Comparison of ENCODE assay signal across 22 cellular contexts in genomic region chr11:63687845-63688244, GRCh38. TPM values are rescaled to one million over a fixed set of nuclear protein-coding genes. Genes with fewer than 3 reads are reported as not detected.
DNase-seq lines count a peak whose midpoint lies in the region; ATAC-seq and TF ChIP-seq lines count a peak whose summit lies in the region.
"Had no signal": no experiment of that assay in that cellular context is flagged by ENCODE, and none has a peak within 500 bp of the region (broad histone marks: within the 10 kb centered on the region; RNA-seq: fewer than 3 reads in every experiment).

No MANE protein-coding gene starts in this region.

- no peaks in the 10 kb centered on the region for H3K9me3 Mint-ChIP-seq in activated CD8-positive, alpha-beta memory T cell treated with anti-CD3 and anti-CD28 coated beads, Interleukin-2, amount 10 ng/mL, durations not matched to agents 7 days and 5 days (ENCODE audit: low read depth)
- H3K9me3 Mint-ChIP-seq in activated naive CD8-positive, alpha-beta T cell treated with anti-CD3 and anti-CD28 coated beads for 36 hours, result no peaks in the 10 kb centered on the region
- H3K9me3 Mint-ChIP-seq: CD4-positive, CD25-positive, alpha-beta regulatory T cell; naive thymus-derived CD4-positive, alpha-beta T cell had no signal

- H3K27ac Mint-ChIP-seq in activated CD8-positive, alpha-beta memory T cell treated with anti-CD3 and anti-CD28 coated beads, Interleukin-2, amount 10 ng/mL, durations not matched to agents 7 days and 5 days, result no peak overlapping the region
- H3K27ac Mint-ChIP-seq in activated naive CD8-positive, alpha-beta T cell treated with anti-CD3 and anti-CD28 coated beads for 36 hours, result no peak overlapping the region
- H3K27ac Mint-ChIP-seq: CD4-positive, CD25-positive, alpha-beta regulatory T cell; naive thymus-derived CD4-positive, alpha-beta T cell had no signal

- peaks cover 94 to 95% of the 10 kb centered on the region in 2 experiments for H3K4me1 ChIP-seq in neutrophil (ENCODE audit: control insufficient read depth in 1 of 2, insufficient read depth in 1 of 2, low read depth in 1 of 2, low read length in 1 of 2)
- H3K4me1 ChIP-seq in upper lobe of right lung, result peaks cover 20% of the 10 kb centered on the region

- ATAC-seq in activated CD8-positive, alpha-beta memory T cell treated with anti-CD3 and anti-CD28 coated beads, Interleukin-2, amount 10 ng/mL, durations not matched to agents 7 days and 5 days, result peak; percentile 58
- ATAC-seq in left lobe of liver, result no peak
- no peak for ATAC-seq in upper lobe of right lung
- ATAC-seq: naive thymus-derived CD4-positive, alpha-beta T cell; pancreas had no signal

- no peaks in the 10 kb centered on the region for H3K36me3 Mint-ChIP-seq in activated CD8-positive, alpha-beta memory T cell treated with anti-CD3 and anti-CD28 coated beads, Interleukin-2, amount 10 ng/mL, durations not matched to agents 7 days and 5 days
- H3K36me3 Mint-ChIP-seq in activated naive CD8-positive, alpha-beta T cell treated with anti-CD3 and anti-CD28 coated beads for 36 hours, result peaks cover 3% of the 10 kb centered on the region

- peaks cover 29% of the 10 kb centered on the region for H3K4me1 Mint-ChIP-seq in activated CD8-positive, alpha-beta memory T cell treated with anti-CD3 and anti-CD28 coated beads, Interleukin-2, amount 10 ng/mL, durations not matched to agents 7 days and 5 days
- H3K4me1 Mint-ChIP-seq in activated naive CD8-positive, alpha-beta T cell treated with anti-CD3 and anti-CD28 coated beads for 36 hours, result peaks cover 23% of the 10 kb centered on the region

- CTCF ChIA-PET in activated CD8-positive, alpha-beta memory T cell treated with anti-CD3 and anti-CD28 coated beads, Interleukin-2, amount 10 ng/mL, durations not matched to agents 7 days and 5 days (lab: Charles Lee), result no interaction called here
- CTCF ChIA-PET in HEK293T (lab: Yijun Ruan, JAX), result no interaction called here

- H3K27me3 Mint-ChIP-seq in activated CD8-positive, alpha-beta memory T cell treated with anti-CD3 and anti-CD28 coated beads, Interleukin-2, amount 10 ng/mL, durations not matched to agents 7 days and 5 days, result no peaks in the 10 kb centered on the region
- no peaks in the 10 kb centered on the region for H3K27me3 Mint-ChIP-seq in activated naive CD8-positive, alpha-beta T cell treated with anti-CD3 and anti-CD28 coated beads for 36 hours
- H3K27me3 Mint-ChIP-seq: CD4-positive, CD25-positive, alpha-beta regulatory T cell; naive thymus-derived CD4-positive, alpha-beta T cell had no signal

- H3K4me3 Mint-ChIP-seq in activated CD8-positive, alpha-beta memory T cell treated with anti-CD3 and anti-CD28 coated beads, Interleukin-2, amount 10 ng/mL, durations not matched to agents 7 days and 5 days, result no peak overlapping the region
- no peak overlapping the region for H3K4me3 Mint-ChIP-seq in activated naive CD8-positive, alpha-beta T cell treated with anti-CD3 and anti-CD28 coated beads for 36 hours
- H3K4me3 Mint-ChIP-seq: CD4-positive, CD25-positive, alpha-beta regulatory T cell; naive thymus-derived CD4-positive, alpha-beta T cell had no signal

- H3K27ac ChIP-seq in neutrophil (peak overlapping the region; percentile 83), upper lobe of right lung (no peak overlapping the region)
- H3K27ac ChIP-seq: pancreas, SJSA1, WERI-Rb-1 had no signal

- H3K4me3 ChIP-seq in neutrophil (ENCODE audit: low read depth in 1 of 2, low read length in 1 of 2) (peak overlapping the region; percentile 4 to 30), upper lobe of right lung (no peak overlapping the region)
- H3K4me3 ChIP-seq: pancreas, PC-9, sigmoid colon, SJSA1 had no signal

- POLR2A ChIA-PET in HEK293T (lab: Yijun Ruan, JAX), result no interaction called here

- H3K36me3 ChIP-seq in neutrophil, result peaks cover 16% of the 10 kb centered on the region
- no peaks in the 10 kb centered on the region for H3K36me3 ChIP-seq in upper lobe of right lung
- H3K36me3 ChIP-seq: pancreas, sigmoid colon, SJSA1 had no signal

- TF ChIP-seq CTCF in neutrophil (IDR thresholded peaks at IDR 0.05) (no peak), upper lobe of right lung (IDR thresholded peaks at IDR 0.05) (no peak)

- DNase-seq in activated CD8-positive, alpha-beta memory T cell treated with anti-CD3 and anti-CD28 coated beads, Interleukin-2, amount 10 ng/mL, durations not matched to agents 7 days and 5 days, result no peak
- no peak for DNase-seq in activated CD8-positive, alpha-beta memory T cell treated with anti-CD3 and anti-CD28 coated beads, Interleukin-2, amount 50 U/mL, for 4 hours
- DNase-seq in HEK293T (ENCODE audit: extremely low spot score), result no peak
- peak; percentile 49 for DNase-seq in activated naive CD8-positive, alpha-beta T cell treated with anti-CD3 and anti-CD28 coated beads for 36 hours
- DNase-seq in left lobe of liver (ENCODE audit: low spot score), result no peak
- no peak for DNase-seq in NCI-H2081 treated with DMSO at 0.1 percent for 48 hours (lab: John Stamatoyannopoulos, UW)
- no peak for DNase-seq in upper lobe of right lung
- DNase-seq: ACHN; DMS 273 treated with DMSO at 0.1 percent for 48 hours; foreskin melanocyte; mesendoderm; naive thymus-derived CD4-positive, alpha-beta T cell; NCI-H1694 treated with DMSO at 0.1 percent for 48 hours; NCI-H226; NCI-H82; pancreas; PC-9; sigmoid colon; WERI-Rb-1 had no signal

- intact Hi-C loops in upper lobe of right lung (cut with DNase I), result no loop called here

- H3K27me3 ChIP-seq in neutrophil (no peaks in the 10 kb centered on the region), upper lobe of right lung (no peaks in the 10 kb centered on the region)
- H3K27me3 ChIP-seq: pancreas, sigmoid colon, SJSA1 had no signal

- H3K9me3 ChIP-seq in neutrophil, result no peaks in the 10 kb centered on the region
- H3K9me3 ChIP-seq in upper lobe of right lung, result no peaks in the 10 kb centered on the region
- H3K9me3 ChIP-seq: pancreas, sigmoid colon, SJSA1 had no signal

TF ChIP-seq in HEK293T, 16 proteins besides CTCF, POLR2A, EP300 and RAD21:
- TF ChIP-seq SUZ12 (IDR thresholded peaks at IDR 0.05) (no peak), ZNF384 (IDR thresholded peaks at IDR 0.05) (peak; percentile 43; the same call in 1 of the 2 replicates)

RNA-seq across cellular contexts. Expression of gene RTN3, which starts 6.5 kb away (rescaled TPM):
- 10 to 100 TPM; 55.8 to 64.1 TPM for total RNA-seq in activated CD8-positive, alpha-beta memory T cell treated with anti-CD3 and anti-CD28 coated beads, Interleukin-2, amount 10 ng/mL, durations not matched to agents 7 days and 5 days
- total RNA-seq in activated naive CD8-positive, alpha-beta T cell treated with anti-CD3 and anti-CD28 coated beads for 36 hours, result 10 to 100 TPM; 30.4 to 33.5 TPM
- 50.0 TPM for total RNA-seq in left lobe of liver
- 116 TPM for total RNA-seq in upper lobe of right lung

RNA-seq across cellular contexts. Expression of gene ATL3, which starts 16.7 kb away (rescaled TPM):
- total RNA-seq in activated CD8-positive, alpha-beta memory T cell treated with anti-CD3 and anti-CD28 coated beads, Interleukin-2, amount 10 ng/mL, durations not matched to agents 7 days and 5 days, result 10 to 100 TPM; 28.8 to 31.9 TPM
- total RNA-seq in activated naive CD8-positive, alpha-beta T cell treated with anti-CD3 and anti-CD28 coated beads for 36 hours, result 10 to 100 TPM; 20.9 to 23.2 TPM
- total RNA-seq in left lobe of liver (29.8 TPM), upper lobe of right lung (78.6 TPM)
